4 cellular contexts compared by ENCODE assay signal in the genomic region with DNA sequence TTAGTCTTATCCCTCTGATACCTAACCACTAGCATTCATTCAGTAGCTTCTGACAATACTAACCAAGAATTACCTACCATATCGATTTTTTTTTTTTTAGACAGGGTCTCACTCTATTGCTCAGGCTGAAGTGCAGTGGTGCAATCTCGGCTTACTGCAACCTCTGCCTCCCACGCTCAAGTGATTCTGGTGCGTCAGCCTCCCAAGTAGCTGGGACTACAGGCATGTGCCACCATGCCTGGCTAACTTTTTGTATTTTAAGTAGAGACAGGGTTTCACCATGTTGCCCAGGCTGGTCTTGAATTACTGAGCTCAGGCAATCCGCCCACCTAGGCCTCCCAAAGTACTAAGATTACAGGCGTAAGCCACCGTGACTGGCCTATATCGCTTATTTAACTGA. TPM values are rescaled to one million over a fixed set of nuclear protein-coding genes. Genes with fewer than 3 reads are reported as not detected.
"Had no signal": no experiment of that assay in that cellular context is flagged by ENCODE, and none has a peak within 500 bp of the region (broad histone marks: within the 10 kb centered on the region; RNA-seq: fewer than 3 reads in every experiment).

No MANE protein-coding gene starts in this region.

RNA-seq across cellular contexts. Expression of gene LAMA3, which starts 26.8 kb away (rescaled TPM):
- polyA plus RNA-seq: cardiac muscle cell, immature natural killer cell had no signal

RNA-seq across cellular contexts. Expression of gene ANKRD29, which starts 53.4 kb away (rescaled TPM):
- total RNA-seq: activated CD8-positive, alpha-beta memory T cell treated with anti-CD3 and anti-CD28 coated beads for 36 hours; activated T-cell treated with anti-CD3 and anti-CD28 coated beads, Interleukin-2, amount 50 U/mL, for 72 hours had no signal
